Comparison of ENCODE assay signal across 7 cellular contexts in the genomic region with DNA sequence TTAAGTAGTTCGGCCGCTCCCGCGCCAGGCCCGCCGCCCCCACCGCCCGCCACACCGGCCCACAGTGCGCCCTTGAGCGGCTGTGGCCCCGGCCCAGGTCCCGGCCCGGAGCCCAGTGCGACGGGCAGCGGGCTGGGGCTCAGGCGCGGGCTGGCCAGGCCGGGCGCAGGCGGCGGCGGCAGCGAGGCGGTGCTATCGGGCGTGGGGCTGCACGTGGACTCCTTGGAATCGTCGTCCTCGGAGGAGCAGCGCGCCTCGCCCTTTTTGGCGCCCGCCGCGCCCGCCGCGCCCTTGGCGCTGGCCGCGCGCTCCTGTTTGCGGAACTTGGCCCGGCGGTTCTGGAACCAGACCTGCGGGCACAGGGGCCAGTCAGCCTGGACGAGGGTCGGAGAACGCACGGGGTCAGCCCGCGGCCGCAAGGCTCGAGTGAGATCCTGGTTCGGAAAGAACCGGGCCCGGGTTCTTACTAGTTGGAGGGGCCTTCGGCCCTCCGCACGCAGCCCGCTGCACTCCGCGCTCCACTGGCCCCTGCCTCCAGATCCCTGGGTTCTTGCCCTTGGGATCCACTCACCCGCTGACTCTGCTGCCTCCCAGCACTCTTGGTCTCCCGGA. TPM values are rescaled to one million over a fixed set of nuclear protein-coding genes. Genes with fewer than 3 reads are reported as not detected.
A peak's percentile ranks its signal among the peaks of the same experiment; 100 is the strongest.
DNase-seq lines count a peak whose midpoint lies in the region; ATAC-seq and TF ChIP-seq lines count a peak whose summit lies in the region.

No MANE protein-coding gene starts in this region.

- H3K27me3 ChIP-seq in heart left ventricle: peaks cover 24 to 58% (median 43%) of the 10 kb centered on the region in 9 donors

- POLR2A ChIA-PET in T-cell (lab: Charles Lee): no interaction called here

- DNase-seq in GM03348 (ENCODE audit: low spot score): peak; percentile 79
- no peak for DNase-seq in T-cell
- peak in 4 of 5 donors; percentile 61 to 82 (median 72) for DNase-seq in heart left ventricle
- peak; percentile 69 for DNase-seq in retina
- DNase-seq in putamen (ENCODE audit: low spot score): no peak
- no peak for DNase-seq in NCI-H446 (lab: John Stamatoyannopoulos, UW)

- H3K27me3 Mint-ChIP-seq in T-cell: peaks cover 42 to 48% of the 10 kb centered on the region in 2 donors

- H3K27ac ChIP-seq in heart left ventricle: peak overlapping the region in 9 of 12 donors; percentile 22 to 78 (median 42)

- no peaks in the 10 kb centered on the region for H3K9me3 Mint-ChIP-seq in T-cell

- H3K36me3 Mint-ChIP-seq in T-cell: peaks cover 6% of the 10 kb centered on the region

- H3K9me3 ChIP-seq in heart left ventricle: no peaks in the 10 kb centered on the region

- H3K4me3 Mint-ChIP-seq in T-cell: peak overlapping the region; percentile 55 to 77 (median 72)

- H3K4me3 ChIP-seq in heart left ventricle: peak overlapping the region; percentile 10 to 56 (median 46)

- H3K4me1 ChIP-seq in heart left ventricle: peaks cover 4 to 53% (median 31%) of the 10 kb centered on the region in 12 donors

- peaks cover 0 to 35% (median 30%) of the 10 kb centered on the region in 9 donors for H3K36me3 ChIP-seq in heart left ventricle

- H3K4me1 Mint-ChIP-seq in T-cell: peaks cover 31 to 37% (median 36%) of the 10 kb centered on the region in 3 donors

- no peak for TF ChIP-seq POLR2A in heart left ventricle (IDR thresholded peaks at IDR 0.05)

- peak in 3 of 12 donors; percentile 12 to 28 (median 24) for TF ChIP-seq CTCF in heart left ventricle (IDR thresholded peaks at IDR 0.05)

- no peak overlapping the region for H3K27ac Mint-ChIP-seq in T-cell

- 1 to 5% (median 2%) methylated on average over 8 to 69 of the region's 69 CpGs for WGBS in heart left ventricle, 4 donors

- ATAC-seq in T-cell (replicated peaks in 1 of 4) (peak in 2 of 4 experiments; percentile 11 to 18), heart left ventricle (peak in 3 of 4 donors; percentile 19 to 60 (median 53)), GM19324 (IDR thresholded peaks at IDR 0.05; ENCODE audit: low FRiP score, unreplicated experiment) (no peak)

- intact Hi-C loops in heart left ventricle (cut with DNase I): loop anchor here in 1 of 10 donors (10.0 kb wide), 1 partner anchor 175 kb away; no protein-coding TSS in a partner anchor

- CTCF ChIA-PET in T-cell (lab: Charles Lee): no interaction called here

RNA-seq across cellular contexts. Expression of a gene that starts 4.0 kb away (rescaled TPM):
- total RNA-seq in T-cell (not detected), heart left ventricle (not detected)
- polyA plus RNA-seq in heart left ventricle: not detected

RNA-seq across cellular contexts. Expression of a gene that starts 15.4 kb away (rescaled TPM):
- total RNA-seq in T-cell: 100 to 1,000 TPM; 112 to 162 (median 147) TPM
- 100 to 1,000 TPM in 5 of 9 donors, 10 to 100 TPM in 4; 94.7 to 146 (median 112) TPM for total RNA-seq in heart left ventricle
- 10 to 100 TPM; 73.2 to 89.1 TPM for polyA plus RNA-seq in heart left ventricle

RNA-seq across cellular contexts. Expression of a gene that starts 23.4 kb away (rescaled TPM):
- total RNA-seq in T-cell (not detected), heart left ventricle (100 to 1,000 TPM in 1 of 9 donors, 10 to 100 TPM in 7, 1 to 10 TPM in 1; 9.6 to 136 (median 18.0) TPM)
- polyA plus RNA-seq in heart left ventricle: 1 to 10 TPM; 5.0 to 6.5 TPM

RNA-seq across cellular contexts. Expression of a gene that starts 48.0 kb away (rescaled TPM):
- total RNA-seq in T-cell (under 1 TPM in 1 of 5 donors, not detected in 4; 0.25 TPM), heart left ventricle (under 1 TPM in 3 of 9 donors, not detected in 6; 0.21 to 0.79 (median 0.39) TPM)
- under 1 TPM in 1 of 2 donors, not detected in 1; 0.08 TPM for polyA plus RNA-seq in heart left ventricle

Comparison
In these comparisons a context has a peak if more than half of its experiments do, and no peak if none do; other contexts are left out.
1. DNase-seq: peak in GM03348 (single experiment), heart left ventricle (4 of 5) and retina (single experiment); none in T-cell (0 of 34), putamen (single experiment) and NCI-H446 (0 of 2).
2. RNA of a gene that starts 23.4 kb away (total RNA-seq): 9.6 to 136 TPM in heart left ventricle; not detected in T-cell; every median in the first group is over 4 times any median in the second.